Comparison of ENCODE assay signal across 2 cellular contexts in the genomic region with DNA sequence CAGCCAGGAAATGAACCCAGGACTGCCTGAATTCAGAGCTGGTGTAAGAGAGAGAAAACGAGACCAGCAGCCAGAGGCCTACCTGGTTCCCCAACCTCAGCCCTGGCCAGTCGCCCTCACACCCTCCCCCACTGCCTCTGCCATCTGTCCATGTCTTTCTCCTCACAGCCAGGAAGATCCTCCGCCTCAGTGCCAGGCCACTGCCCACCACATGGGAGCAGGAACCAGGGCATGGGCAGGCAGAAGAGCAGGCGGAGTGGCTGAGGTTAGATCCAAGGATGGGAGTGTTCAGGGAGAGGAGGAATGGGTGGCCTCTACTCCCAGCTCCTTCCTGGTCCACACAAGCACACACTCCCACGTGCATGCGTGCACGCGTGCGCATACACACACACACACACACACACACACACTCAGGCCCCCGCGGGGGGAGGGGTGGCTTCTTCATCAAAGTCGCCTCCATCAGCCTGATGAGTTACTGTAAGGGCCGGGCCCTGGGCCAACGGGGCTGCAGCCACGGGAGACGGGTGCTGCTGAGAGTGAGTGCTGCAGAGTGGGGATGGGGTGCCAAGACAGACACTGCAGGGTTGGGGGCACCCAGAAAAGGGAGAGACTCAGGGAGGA.
TF ChIP-seq lines count a peak whose summit lies in the region.

No MANE protein-coding gene starts in this region.

TF ChIP-seq in IMR-90, 13 proteins besides CTCF, POLR2A, EP300 and RAD21:
- no peak for TF ChIP-seq MAFK (IDR thresholded peaks at IDR 0.05; ENCODE audit: low read depth, low read length)
- no peak for TF ChIP-seq MAZ (IDR thresholded peaks at IDR 0.05; ENCODE audit: borderline replicate concordance, low read depth, low read length)
- TF ChIP-seq MXI1 (IDR thresholded peaks at IDR 0.05; ENCODE audit: borderline replicate concordance, low read depth, low read length), result no peak
- TF ChIP-seq CHD1 (IDR thresholded peaks at IDR 0.05; ENCODE audit: low read depth, low read length), result no peak
- no peak for TF ChIP-seq CEBPB (IDR thresholded peaks at IDR 0.05; ENCODE audit: low read depth, low read length)
- TF ChIP-seq ELK1 (IDR thresholded peaks at IDR 0.05; ENCODE audit: borderline replicate concordance, low read depth, low read length), result no peak
- no peak for TF ChIP-seq USF2 (IDR thresholded peaks at IDR 0.05; ENCODE audit: low read depth, low read length)
- no peak for TF ChIP-seq RCOR1 (IDR thresholded peaks at IDR 0.05; ENCODE audit: insufficient replicate concordance, low read length)
- TF ChIP-seq NFE2L2 (IDR thresholded peaks at IDR 0.05; ENCODE audit: low read depth, low read length), result no peak
- TF ChIP-seq SMC3 (IDR thresholded peaks at IDR 0.05; ENCODE audit: low read depth, low read length), result no peak
- TF ChIP-seq FOS (IDR thresholded peaks at IDR 0.05; ENCODE audit: low read depth, low read length), result no peak
- no peak for TF ChIP-seq BHLHE40 (IDR thresholded peaks at IDR 0.05; ENCODE audit: low read depth, low read length)
- TF ChIP-seq RFX5 (IDR thresholded peaks at IDR 0.05; ENCODE audit: low read depth, low read length), result no peak

TF ChIP-seq in GM12878, 131 proteins besides CTCF, POLR2A, EP300 and RAD21:
- TF ChIP-seq ZNF384 (IDR thresholded peaks at IDR 0.05; ENCODE audit: borderline replicate concordance, low read depth, low read length), result no peak
- no peak for TF ChIP-seq IKZF1 (conservative IDR thresholded peaks at IDR 0.05)
- TF ChIP-seq BACH1 (IDR thresholded peaks at IDR 0.05; ENCODE audit: borderline replicate concordance), result no peak
- no peak for TF ChIP-seq JUNB (IDR thresholded peaks at IDR 0.05)
- TF ChIP-seq TCF7 (IDR thresholded peaks at IDR 0.05; ENCODE audit: borderline replicate concordance), result no peak
- TF ChIP-seq SIX5 (IDR thresholded peaks at IDR 0.05; ENCODE audit: low read depth, low read length, severe bottlenecking), result no peak
- TF ChIP-seq, protein P1, sequence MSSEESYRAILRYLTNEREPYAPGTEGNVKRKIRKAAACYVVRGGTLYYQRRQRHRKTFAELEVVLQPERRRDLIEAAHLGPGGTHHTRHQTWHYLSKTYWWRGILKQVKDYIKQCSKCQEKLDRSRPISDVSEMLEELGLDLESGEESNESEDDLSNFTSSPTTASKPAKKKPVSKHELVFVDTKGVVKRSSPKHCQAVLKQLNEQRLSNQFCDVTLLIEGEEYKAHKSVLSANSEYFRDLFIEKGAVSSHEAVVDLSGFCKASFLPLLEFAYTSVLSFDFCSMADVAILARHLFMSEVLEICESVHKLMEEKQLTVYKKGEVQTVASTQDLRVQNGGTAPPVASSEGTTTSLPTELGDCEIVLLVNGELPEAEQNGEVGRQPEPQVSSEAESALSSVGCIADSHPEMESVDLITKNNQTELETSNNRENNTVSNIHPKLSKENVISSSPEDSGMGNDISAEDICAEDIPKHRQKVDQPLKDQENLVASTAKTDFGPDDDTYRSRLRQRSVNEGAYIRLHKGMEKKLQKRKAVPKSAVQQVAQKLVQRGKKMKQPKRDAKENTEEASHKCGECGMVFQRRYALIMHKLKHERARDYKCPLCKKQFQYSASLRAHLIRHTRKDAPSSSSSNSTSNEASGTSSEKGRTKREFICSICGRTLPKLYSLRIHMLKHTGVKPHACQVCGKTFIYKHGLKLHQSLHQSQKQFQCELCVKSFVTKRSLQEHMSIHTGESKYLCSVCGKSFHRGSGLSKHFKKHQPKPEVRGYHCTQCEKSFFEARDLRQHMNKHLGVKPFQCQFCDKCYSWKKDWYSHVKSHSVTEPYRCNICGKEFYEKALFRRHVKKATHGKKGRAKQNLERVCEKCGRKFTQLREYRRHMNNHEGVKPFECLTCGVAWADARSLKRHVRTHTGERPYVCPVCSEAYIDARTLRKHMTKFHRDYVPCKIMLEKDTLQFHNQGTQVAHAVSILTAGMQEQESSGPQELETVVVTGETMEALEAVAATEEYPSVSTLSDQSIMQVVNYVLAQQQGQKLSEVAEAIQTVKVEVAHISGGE (CRISPR knock-in tag; IDR thresholded peaks at IDR 0.05), result no peak
- TF ChIP-seq RELB (IDR thresholded peaks at IDR 0.05; ENCODE audit: low read depth), result no peak
- no peak for TF ChIP-seq MYB (IDR thresholded peaks at IDR 0.05; ENCODE audit: borderline replicate concordance, low read depth, low read length)
- TF ChIP-seq, protein P2, sequence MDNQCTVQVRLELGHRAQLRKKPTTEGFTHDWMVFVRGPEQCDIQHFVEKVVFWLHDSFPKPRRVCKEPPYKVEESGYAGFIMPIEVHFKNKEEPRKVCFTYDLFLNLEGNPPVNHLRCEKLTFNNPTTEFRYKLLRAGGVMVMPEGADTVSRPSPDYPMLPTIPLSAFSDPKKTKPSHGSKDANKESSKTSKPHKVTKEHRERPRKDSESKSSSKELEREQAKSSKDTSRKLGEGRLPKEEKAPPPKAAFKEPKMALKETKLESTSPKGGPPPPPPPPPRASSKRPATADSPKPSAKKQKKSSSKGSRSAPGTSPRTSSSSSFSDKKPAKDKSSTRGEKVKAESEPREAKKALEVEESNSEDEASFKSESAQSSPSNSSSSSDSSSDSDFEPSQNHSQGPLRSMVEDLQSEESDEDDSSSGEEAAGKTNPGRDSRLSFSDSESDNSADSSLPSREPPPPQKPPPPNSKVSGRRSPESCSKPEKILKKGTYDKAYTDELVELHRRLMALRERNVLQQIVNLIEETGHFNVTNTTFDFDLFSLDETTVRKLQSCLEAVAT (IDR thresholded peaks at IDR 0.05), result no peak
- TF ChIP-seq, protein P3, sequence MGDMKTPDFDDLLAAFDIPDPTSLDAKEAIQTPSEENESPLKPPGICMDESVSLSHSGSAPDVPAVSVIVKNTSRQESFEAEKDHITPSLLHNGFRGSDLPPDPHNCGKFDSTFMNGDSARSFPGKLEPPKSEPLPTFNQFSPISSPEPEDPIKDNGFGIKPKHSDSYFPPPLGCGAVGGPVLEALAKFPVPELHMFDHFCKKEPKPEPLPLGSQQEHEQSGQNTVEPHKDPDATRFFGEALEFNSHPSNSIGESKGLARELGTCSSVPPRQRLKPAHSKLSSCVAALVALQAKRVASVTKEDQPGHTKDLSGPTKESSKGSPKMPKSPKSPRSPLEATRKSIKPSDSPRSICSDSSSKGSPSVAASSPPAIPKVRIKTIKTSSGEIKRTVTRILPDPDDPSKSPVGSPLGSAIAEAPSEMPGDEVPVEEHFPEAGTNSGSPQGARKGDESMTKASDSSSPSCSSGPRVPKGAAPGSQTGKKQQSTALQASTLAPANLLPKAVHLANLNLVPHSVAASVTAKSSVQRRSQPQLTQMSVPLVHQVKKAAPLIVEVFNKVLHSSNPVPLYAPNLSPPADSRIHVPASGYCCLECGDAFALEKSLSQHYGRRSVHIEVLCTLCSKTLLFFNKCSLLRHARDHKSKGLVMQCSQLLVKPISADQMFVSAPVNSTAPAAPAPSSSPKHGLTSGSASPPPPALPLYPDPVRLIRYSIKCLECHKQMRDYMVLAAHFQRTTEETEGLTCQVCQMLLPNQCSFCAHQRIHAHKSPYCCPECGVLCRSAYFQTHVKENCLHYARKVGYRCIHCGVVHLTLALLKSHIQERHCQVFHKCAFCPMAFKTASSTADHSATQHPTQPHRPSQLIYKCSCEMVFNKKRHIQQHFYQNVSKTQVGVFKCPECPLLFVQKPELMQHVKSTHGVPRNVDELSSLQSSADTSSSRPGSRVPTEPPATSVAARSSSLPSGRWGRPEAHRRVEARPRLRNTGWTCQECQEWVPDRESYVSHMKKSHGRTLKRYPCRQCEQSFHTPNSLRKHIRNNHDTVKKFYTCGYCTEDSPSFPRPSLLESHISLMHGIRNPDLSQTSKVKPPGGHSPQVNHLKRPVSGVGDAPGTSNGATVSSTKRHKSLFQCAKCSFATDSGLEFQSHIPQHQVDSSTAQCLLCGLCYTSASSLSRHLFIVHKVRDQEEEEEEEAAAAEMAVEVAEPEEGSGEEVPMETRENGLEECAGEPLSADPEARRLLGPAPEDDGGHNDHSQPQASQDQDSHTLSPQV (IDR thresholded peaks at IDR 0.05), result no peak
- TF ChIP-seq CREM (IDR thresholded peaks at IDR 0.05; ENCODE audit: low read depth), result no peak
